28 cellular contexts compared by ENCODE assay signal in genomic region chr5:173902334-173902733, GRCh38. TPM values are rescaled to one million over a fixed set of nuclear protein-coding genes. Genes with fewer than 3 reads are reported as not detected.
DNase-seq lines count a peak whose midpoint lies in the region; ATAC-seq and TF ChIP-seq lines count a peak whose summit lies in the region.
"Had no signal": no experiment of that assay in that cellular context is flagged by ENCODE, and none has a peak within 500 bp of the region (broad histone marks: within the 10 kb centered on the region; RNA-seq: fewer than 3 reads in every experiment).

No MANE protein-coding gene starts in this region.

- no peaks in the 10 kb centered on the region for H3K36me3 ChIP-seq in thoracic aorta
- H3K36me3 ChIP-seq: pancreas, SJCRH30 had no signal

- H3K27me3 ChIP-seq in thoracic aorta (replicated peaks; ENCODE audit: insufficient read depth): no peaks in the 10 kb centered on the region
- H3K27me3 ChIP-seq: BLaER1 treated with 17β-estradiol and CSF1 and Interleukin-3, amounts not matched to agents 10 nM and 100 nM; hepatocyte; pancreas; SJCRH30 had no signal

- H3K4me3 ChIP-seq in LNCaP clone FGC (ENCODE audit: low read depth, low read length) (peak overlapping the region; percentile 27), thoracic aorta (peak overlapping the region; percentile 15)
- H3K4me3 ChIP-seq: BLaER1 treated with 17β-estradiol and CSF1 and Interleukin-3, amounts not matched to agents 10 nM and 100 nM; GM23248; hepatocyte; pancreas; SJCRH30 had no signal

- no peak for TF ChIP-seq CTCF in LNCaP clone FGC (IDR thresholded peaks at IDR 0.05; ENCODE audit: control insufficient read depth, extremely low read depth, insufficient read depth)
- no peak for TF ChIP-seq CTCF in VCaP (conservative IDR thresholded peaks at IDR 0.05)
- no peak for TF ChIP-seq CTCF in thoracic aorta (IDR thresholded peaks at IDR 0.05)

- peaks cover 34 to 45% of the 10 kb centered on the region in 2 donors for H3K4me1 ChIP-seq in thoracic aorta (ENCODE audit: control insufficient read depth in 1 of 2, low read depth in 2 of 2)
- H3K4me1 ChIP-seq: SJCRH30 had no signal

- no peaks in the 10 kb centered on the region for H3K9me3 ChIP-seq in thoracic aorta
- H3K9me3 ChIP-seq: BLaER1 treated with 17β-estradiol and CSF1 and Interleukin-3, amounts not matched to agents 10 nM and 100 nM; pancreas; SJCRH30 had no signal

- ATAC-seq in thoracic aorta (ENCODE audit: insufficient number of reproducible peaks, low FRiP score, low read depth) (no peak), GM21717 (IDR thresholded peaks at IDR 0.05; ENCODE audit: unreplicated experiment) (no peak)
- ATAC-seq: natural killer cell treated with Interleukin-12 subunit alpha and Interleukin-12 subunit beta and Interleukin-15 and Interleukin-18, amount 100 ng/mL, for 72 hours; T-cell had no signal

- H3K27ac ChIP-seq in VCaP (peak overlapping the region; percentile 88), thoracic aorta (peak overlapping the region; percentile 27 to 33)
- H3K27ac ChIP-seq: BLaER1 treated with 17β-estradiol and CSF1 and Interleukin-3, amounts not matched to agents 10 nM and 100 nM; GM23248; hepatocyte; SJCRH30 had no signal

- DNase-seq in LNCaP clone FGC (ENCODE audit: low read depth) (no peak), inferior parietal cortex (ENCODE audit: extremely low spot score) (peak; percentile 8), thoracic aorta (ENCODE audit: low spot score) (no peak), SKM-1 treated with dmso at 0.1 percent for 144 hours (lab: John Stamatoyannopoulos, UW; ENCODE audit: unreplicated experiment) (no peak), DMS153 (lab: John Stamatoyannopoulos, UW) (no peak)
- DNase-seq: activated CD4-positive, alpha-beta T cell treated with anti-CD3 and anti-CD28 coated beads, Interleukin-2, amount 10 ng/mL, durations not matched to agents 24 days and 14 days; activated CD8-positive, alpha-beta memory T cell treated with anti-CD3 and anti-CD28 coated beads for 24 hours; activated T-cell treated with anti-CD3 and anti-CD28 coated beads for 4 hours; aorta; central memory CD4-positive, alpha-beta T cell; foreskin melanocyte; GM23248; Kasumi-1; MV-4-11; NCI-H146; NCI-H2107; NCI-H748 treated with DMSO at 0.1 percent for 48 hours; pancreas; right cardiac atrium; SJCRH30; stimulated activated CD4-positive, alpha-beta T cell treated with anti-CD3 and anti-CD28 coated beads, Interleukin-1b, Interleukin-23, amount 100 ng/mL, for 48 hours; T-cell; trophoblast cell had no signal

RNA-seq across cellular contexts. Expression of gene CPEB4, which starts 14.2 kb away (rescaled TPM):
- 10 to 100 TPM; 54.7 to 65.6 TPM for total RNA-seq in thoracic aorta
